In genomic region chr2:200765139-200765951, GRCh38 we compare ENCODE assay signal across 8 cellular contexts. TPM values are rescaled to one million over a fixed set of nuclear protein-coding genes. Genes with fewer than 3 reads are reported as not detected.
DNase-seq lines count a peak whose midpoint lies in the region; ATAC-seq, FAIRE-seq and TF ChIP-seq lines count a peak whose summit lies in the region.

No MANE protein-coding gene starts in this region.

- H3K9me3 ChIP-seq in small intestine (ENCODE audit: control insufficient read depth, low read depth), result no peaks in the 10 kb centered on the region
- no peaks in the 10 kb centered on the region for H3K9me3 ChIP-seq in effector memory CD4-positive, alpha-beta T cell (ENCODE audit: control insufficient read depth, low read length)
- no peaks in the 10 kb centered on the region for H3K9me3 ChIP-seq in OCI-LY7 (ENCODE audit: low read length)

- H3K79me2 ChIP-seq in OCI-LY7 (ENCODE audit: insufficient read depth, low read depth, low read length), result no peaks in the 10 kb centered on the region

- H3K4me1 ChIP-seq in small intestine (ENCODE audit: control insufficient read depth in 2 of 2, insufficient read depth in 1 of 2, low read depth in 1 of 2, low read length in 1 of 2), result peaks cover 3 to 11% of the 10 kb centered on the region in 2 donors
- H3K4me1 ChIP-seq in effector memory CD4-positive, alpha-beta T cell (ENCODE audit: control insufficient read depth, insufficient read depth, low read length, poor library complexity, severe bottlenecking), result no peaks in the 10 kb centered on the region
- no peaks in the 10 kb centered on the region for H3K4me1 ChIP-seq in OCI-LY7 (ENCODE audit: insufficient read depth, low read length, poor library complexity, severe bottlenecking)

- H3K4me3 Mint-ChIP-seq in chondrocyte (ENCODE audit: unreplicated experiment), result no peak overlapping the region

- H3K27ac Mint-ChIP-seq in chondrocyte (ENCODE audit: unreplicated experiment), result peak overlapping the region; percentile 79

- no peak overlapping the region for H3K4me2 ChIP-seq in OCI-LY7 (ENCODE audit: low read length)

- no peaks in the 10 kb centered on the region for H3K9me2 ChIP-seq in OCI-LY7 (ENCODE audit: insufficient read depth, low read length)

- no peaks in the 10 kb centered on the region for H3K36me3 Mint-ChIP-seq in chondrocyte (ENCODE audit: low read depth)

- 58 to 72% (median 66%) methylated on average over 2 of the region's 2 CpGs for whole genome bisulfite sequencing in small intestine, 3 donors

- peak; percentile 89 for DNase-seq in RCC 7860 (ENCODE audit: low spot score)
- no peak for DNase-seq in chondrocyte (ENCODE audit: low spot score)
- DNase-seq in small intestine, result peak; percentile 10
- no peak for DNase-seq in effector memory CD4-positive, alpha-beta T cell
- no peak for DNase-seq in NCI-H82 (lab: John Stamatoyannopoulos, UW)
- DNase-seq in HUDEP-2 (lab: John Stamatoyannopoulos, UW; ENCODE audit: unreplicated experiment in 76 of 76), result no peak
- DNase-seq in OCI-LY7 (ENCODE audit: low spot score), result no peak

- POLR2A ChIA-PET in OCI-LY7 (lab: Charles Lee), result interaction anchor here (1.0 kb wide), 1 partner anchor 9 kb away, joined by 3 read pairs; no protein-coding TSS in a partner anchor

- no TSS peak for BruUV-seq in OCI-LY7 (replicated peaks; lab: Mats Ljungman, UMichigan)

- no peaks in the 10 kb centered on the region for H4K20me1 ChIP-seq in OCI-LY7 (ENCODE audit: insufficient read depth, low read length)

- H3K27me3 ChIP-seq in small intestine (ENCODE audit: control insufficient read depth in 2 of 2, insufficient read depth in 2 of 2, low read length in 2 of 2), result no peaks in the 10 kb centered on the region
- H3K27me3 ChIP-seq in effector memory CD4-positive, alpha-beta T cell (replicated peaks; ENCODE audit: control insufficient read depth, insufficient read depth, low read length, poor library complexity, severe bottlenecking), result no peaks in the 10 kb centered on the region

- CTCF ChIA-PET in OCI-LY7 (lab: Charles Lee; ENCODE audit: unreplicated experiment), result no interaction called here

- H3K4me3 ChIP-seq in small intestine (ENCODE audit: low read depth in 1 of 2, low read length in 2 of 2) (no peak overlapping the region), OCI-LY7 (ENCODE audit: low read depth, low read length, poor library complexity, severe bottlenecking) (no peak overlapping the region)
- no peak overlapping the region for H3K4me3 ChIP-seq in effector memory CD4-positive, alpha-beta T cell (ENCODE audit: insufficient read depth, low read depth, low read length, poor library complexity, severe bottlenecking)

- H3K4me1 Mint-ChIP-seq in chondrocyte (ENCODE audit: low read depth), result peaks cover 57% of the 10 kb centered on the region

- FAIRE-seq in RCC 7860 (lab: Jason Lieb, UNC), result peak; percentile 87
- no peak for FAIRE-seq in small intestine (lab: Jason Lieb, UNC)

- peak; percentile 51 for ATAC-seq in GM21786 (IDR thresholded peaks at IDR 0.05; ENCODE audit: unreplicated experiment)

- H3K36me3 ChIP-seq in small intestine (ENCODE audit: control insufficient read depth in 2 of 2, insufficient read depth in 2 of 2, low read length in 2 of 2) (no peaks in the 10 kb centered on the region), OCI-LY7 (ENCODE audit: insufficient read depth, low read length) (no peaks in the 10 kb centered on the region)
- H3K36me3 ChIP-seq in effector memory CD4-positive, alpha-beta T cell (ENCODE audit: control insufficient read depth, insufficient read depth, low read length), result no peaks in the 10 kb centered on the region

- intact Hi-C loops in OCI-LY7 (cut with micrococcal nuclease; ENCODE audit: unreplicated experiment), result no loop called here

- H3K27me3 Mint-ChIP-seq in chondrocyte (ENCODE audit: low read depth), result no peaks in the 10 kb centered on the region

- H2AFZ ChIP-seq in OCI-LY7 (ENCODE audit: low read length), result no peak overlapping the region

- TF ChIP-seq CTCF in chondrocyte (IDR thresholded peaks at IDR 0.05), result no peak
- no peak for TF ChIP-seq CTCF in OCI-LY7 (conservative IDR thresholded peaks at IDR 0.05; ENCODE audit: low read length)

- H3K27ac ChIP-seq in small intestine (ENCODE audit: low read depth in 1 of 2, low read length in 1 of 2) (peak overlapping the region in 1 of 2 donors; percentile 71), OCI-LY7 (ENCODE audit: low read depth, low read length, poor library complexity, severe bottlenecking) (no peak overlapping the region)
- H3K27ac ChIP-seq in effector memory CD4-positive, alpha-beta T cell (ENCODE audit: insufficient read depth, low read length, poor library complexity, severe bottlenecking), result no peak overlapping the region

- H3K9me3 Mint-ChIP-seq in chondrocyte (ENCODE audit: low read depth), result no peaks in the 10 kb centered on the region

RNA-seq across cellular contexts. Expression of gene BZW1, which starts 46.4 kb away (rescaled TPM):
- total RNA-seq in chondrocyte, result 191 to 201 TPM (median 194 TPM) in 3 replicates
- 10 to 100 TPM; 50.8 to 77.3 (median 70.4) TPM for polyA plus RNA-seq in small intestine
- 177 and 180 TPM in 2 replicates for total RNA-seq in OCI-LY7 (2014; rRNA removed; shearing (Covaris generic))
- 171 and 183 TPM in 2 replicates for total RNA-seq in OCI-LY7 (2022)

Comparison
In these comparisons a context has a peak if more than half of its experiments do, and no peak if none do; other contexts are left out.
1. DNase-seq: peak in RCC 7860 (single experiment) and small intestine (single experiment); none in chondrocyte (single experiment), effector memory CD4-positive, alpha-beta T cell (0 of 3), NCI-H82 (single experiment), HUDEP-2 (0 of 76) and OCI-LY7 (single experiment).